ENCODE assay signal across 23 cellular contexts in genomic region chr15:92327033-92327432, GRCh38.
"Had no signal": no experiment of that assay in that cellular context is flagged by ENCODE, and none has a peak within 500 bp of the region (broad histone marks: within the 10 kb centered on the region; RNA-seq: fewer than 3 reads in every experiment).

No MANE protein-coding gene starts in this region.

- ATAC-seq: naive thymus-derived CD4-positive, alpha-beta T cell; natural killer cell; pancreas; right cardiac atrium; right lobe of liver; stimulated activated effector memory CD8-positive, alpha-beta T cell treated with anti-CD3 and anti-CD28 coated beads, Interleukin-12 subunit alpha, Interleukin-12 subunit beta, amount 100 ng/mL, for 72 hours; stimulated activated naive B cell treated with anti-CD40 and anti-IgM and Interleukin-4, amounts not matched to agents 10 μg/mL and 1 μg/mL and 100 μg/mL, for 72 hours had no signal

- H3K27me3 ChIP-seq: neutrophil, pancreas, right lobe of liver, sigmoid colon, stomach, thyroid gland, tibial nerve, upper lobe of left lung, vagina had no signal

- H3K4me3 ChIP-seq: pancreas, prostate gland, right lobe of liver, sigmoid colon, stomach, thoracic aorta, thyroid gland, tibial nerve, upper lobe of left lung, vagina had no signal

- H3K36me3 ChIP-seq: neutrophil, pancreas, prostate gland, right lobe of liver, sigmoid colon, stomach, thoracic aorta, thyroid gland, tibial nerve, upper lobe of left lung, vagina had no signal

- H3K27ac ChIP-seq: neutrophil, pancreas, prostate gland, right lobe of liver, sigmoid colon, stomach, thoracic aorta, thyroid gland, tibial nerve, upper lobe of left lung, vagina had no signal

- H3K9me3 ChIP-seq: neutrophil, pancreas, prostate gland, right lobe of liver, thoracic aorta, thyroid gland, vagina had no signal

- DNase-seq: naive thymus-derived CD4-positive, alpha-beta T cell; natural killer cell; pancreas; right cardiac atrium; right lobe of liver; sigmoid colon; small intestine; stimulated activated CD4-positive, alpha-beta T cell treated with anti-CD3 and anti-CD28 coated beads, Interleukin-15, amount 100 ng/mL, for 24 hours; stimulated activated CD4-positive, alpha-beta T cell treated with anti-CD3 and anti-CD28 coated beads, Interleukin-2, amount 100 ng/mL, for 24 hours; stimulated activated CD4-positive, alpha-beta T cell treated with anti-CD3 and anti-CD28 coated beads, Interleukin-2, amount 100 ng/mL, for 48 hours; stimulated activated CD4-positive, alpha-beta T cell treated with anti-CD3 and anti-CD28 coated beads, Interleukin-4, amount 100 ng/mL, for 24 hours; stimulated activated naive B cell treated with anti-CD40 and anti-IgM and Interleukin-4, amounts not matched to agents 10 μg/mL and 1 μg/mL and 100 μg/mL, for 72 hours; stimulated activated naive CD4-positive, alpha-beta T cell treated with Interleukin-2 at 50 U/mL for 16 hours; stomach; thyroid gland; trophoblast cell had no signal
